ENCODE assay signal across 1 cellular context in the genomic region with DNA sequence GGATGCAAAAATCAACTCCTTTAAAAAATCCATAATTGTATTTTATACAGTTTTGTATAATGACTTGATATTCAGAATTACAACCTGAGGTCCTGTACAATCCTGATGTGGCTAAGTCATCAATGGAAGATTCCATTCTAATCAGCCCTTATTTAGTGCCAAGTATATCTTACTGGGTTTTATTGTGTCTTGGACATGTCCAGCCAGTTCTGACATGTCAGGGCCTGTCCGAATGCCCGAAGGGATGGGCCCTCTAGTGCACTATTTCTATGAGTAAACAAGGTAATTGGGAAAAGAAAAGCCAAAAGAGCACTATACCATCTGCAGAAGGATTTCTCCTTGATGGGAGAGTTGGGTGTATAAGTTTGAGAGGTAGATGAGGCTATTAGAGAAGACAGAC.
TF ChIP-seq lines count a peak whose summit lies in the region.

No MANE protein-coding gene starts in this region.

TF ChIP-seq in IMR-90, 13 proteins besides CTCF, POLR2A, EP300 and RAD21 (continued from another document):
- TF ChIP-seq USF2 (IDR thresholded peaks at IDR 0.05; ENCODE audit: low read depth, low read length) (no peak), NFE2L2 (IDR thresholded peaks at IDR 0.05; ENCODE audit: low read depth, low read length) (no peak), MAFK (IDR thresholded peaks at IDR 0.05; ENCODE audit: low read depth, low read length) (no peak), MAZ (IDR thresholded peaks at IDR 0.05; ENCODE audit: borderline replicate concordance, low read depth, low read length) (no peak), BHLHE40 (IDR thresholded peaks at IDR 0.05; ENCODE audit: low read depth, low read length) (no peak), RCOR1 (IDR thresholded peaks at IDR 0.05; ENCODE audit: insufficient replicate concordance, low read length) (no peak), SMC3 (IDR thresholded peaks at IDR 0.05; ENCODE audit: low read depth, low read length) (no peak)
